Comparison of ENCODE assay signal across 31 cellular contexts in genomic region chr5:111432828-111433536, GRCh38.
DNase-seq lines count a peak whose midpoint lies in the region; FAIRE-seq and TF ChIP-seq lines count a peak whose summit lies in the region.
"Had no signal": no experiment of that assay in that cellular context is flagged by ENCODE, and none has a peak within 500 bp of the region (broad histone marks: within the 10 kb centered on the region; RNA-seq: fewer than 3 reads in every experiment).

No MANE protein-coding gene starts in this region.

- no peak overlapping the region for H2AFZ ChIP-seq in astrocyte (ENCODE audit: low read depth, low read length)
- H2AFZ ChIP-seq in keratinocyte (ENCODE audit: control insufficient read depth, low read length): no peak overlapping the region

- CTCF ChIA-PET in Caco-2 (lab: Charles Lee): no interaction called here

- H3K79me2 ChIP-seq in astrocyte (ENCODE audit: insufficient read depth, low read length): no peaks in the 10 kb centered on the region
- H3K79me2 ChIP-seq in keratinocyte (ENCODE audit: control insufficient read depth, insufficient read depth, low read length): no peaks in the 10 kb centered on the region

- H3K9ac ChIP-seq in astrocyte (ENCODE audit: low read length) (no peak overlapping the region), keratinocyte (ENCODE audit: control insufficient read depth, extremely low read depth, insufficient read depth, low read length) (no peak overlapping the region)

- peaks cover 8% of the 10 kb centered on the region for H3K4me1 ChIP-seq in astrocyte (ENCODE audit: insufficient read depth, low read length)
- H3K4me1 ChIP-seq in keratinocyte (ENCODE audit: control insufficient read depth, extremely low read depth, insufficient read depth, low read length): no peaks in the 10 kb centered on the region
- no peaks in the 10 kb centered on the region for H3K4me1 ChIP-seq in Caco-2
- H3K4me1 ChIP-seq: A549, colonic mucosa, Peyer's patch, upper lobe of left lung had no signal

- H3K36me3 Mint-ChIP-seq in astrocyte (ENCODE audit: low read depth, unreplicated experiment) (no peaks in the 10 kb centered on the region), Caco-2 (ENCODE audit: insufficient read depth, unreplicated experiment) (no peaks in the 10 kb centered on the region)
- H3K36me3 Mint-ChIP-seq: IgD-negative memory B cell had no signal

- H3K4me2 ChIP-seq in astrocyte (ENCODE audit: low read length) (peak overlapping the region; percentile 13), keratinocyte (ENCODE audit: control insufficient read depth, extremely low read depth, insufficient read depth, low read depth, low read length) (no peak overlapping the region)
- H3K4me2 ChIP-seq: A549 had no signal

- no peaks in the 10 kb centered on the region for H4K20me1 ChIP-seq in astrocyte (ENCODE audit: insufficient read depth, low read length)
- no peaks in the 10 kb centered on the region for H4K20me1 ChIP-seq in keratinocyte (ENCODE audit: control insufficient read depth, extremely low read depth, insufficient read depth, low read length)

- H3K4me1 Mint-ChIP-seq in astrocyte (ENCODE audit: low read depth, unreplicated experiment) (peaks cover 2% of the 10 kb centered on the region), Caco-2 (ENCODE audit: low read depth, unreplicated experiment) (no peaks in the 10 kb centered on the region)
- H3K4me1 Mint-ChIP-seq: B cell, H9, IgD-negative memory B cell, nephron had no signal

- H3K27ac Mint-ChIP-seq in astrocyte (ENCODE audit: unreplicated experiment): no peak overlapping the region
- no peak overlapping the region for H3K27ac Mint-ChIP-seq in Caco-2 (ENCODE audit: unreplicated experiment)
- H3K27ac Mint-ChIP-seq: B cell, H9, IgD-negative memory B cell, nephron had no signal

- FAIRE-seq in astrocyte (lab: Jason Lieb, UNC): no peak
- peak; percentile 66 for FAIRE-seq in keratinocyte (lab: Jason Lieb, UNC)
- FAIRE-seq: A549, GM12892, small intestine had no signal

- intact Hi-C loops in Caco-2 (cut with micrococcal nuclease; ENCODE audit: unreplicated experiment): no loop called here

- H3K4me3 Mint-ChIP-seq in astrocyte (ENCODE audit: unreplicated experiment): no peak overlapping the region
- H3K4me3 Mint-ChIP-seq in Caco-2 (ENCODE audit: unreplicated experiment): no peak overlapping the region
- H3K4me3 Mint-ChIP-seq: activated T-helper 17 cell treated with anti-CD3 and anti-CD28 coated beads, Interleukin-2, amount 50 U/mL, for 72 hours; B cell; H9; IgD-negative memory B cell; nephron had no signal

- H3K9me1 ChIP-seq in keratinocyte (ENCODE audit: control insufficient read depth, extremely low read depth, insufficient read depth, low read length): no peaks in the 10 kb centered on the region

- H3K9me3 Mint-ChIP-seq in astrocyte (ENCODE audit: unreplicated experiment) (no peaks in the 10 kb centered on the region), Caco-2 (ENCODE audit: unreplicated experiment) (no peaks in the 10 kb centered on the region)
- H3K9me3 Mint-ChIP-seq: activated T-helper 17 cell treated with anti-CD3 and anti-CD28 coated beads, Interleukin-2, amount 50 U/mL, for 72 hours; H9 had no signal

- DNase-seq in AG09309 (ENCODE audit: low read depth) (peak; percentile 8), HCEC 1CT (peak; percentile 73), astrocyte (ENCODE audit: low read depth) (peak; percentile 46), keratinocyte (ENCODE audit: low read depth, low spot score) (no peak), globus pallidus (ENCODE audit: low spot score) (no peak), HPDE6-E6E7 (ENCODE audit: extremely low spot score) (no peak), Caco-2 (no peak), 8988T (no peak)
- DNase-seq: activated naive CD4-positive, alpha-beta T cell treated with anti-CD3 and anti-CD28 coated beads, Interleukin-2, amount 50 U/mL, for 16 hours; anterior cingulate cortex; colonic mucosa; DMS153; effector memory CD4-positive, alpha-beta T cell; H9; NCI-H1436 treated with DMSO at 0.1 percent for 48 hours; NCI-H2081 treated with DMSO at 0.1 percent for 48 hours; NCI-H748 treated with DMSO at 0.1 percent for 48 hours; ovary; Peyer's patch; retina; SHP77; small intestine; stimulated activated naive CD4-positive, alpha-beta T cell; upper lobe of left lung had no signal

- BruUV-seq in Caco-2 (replicated peaks; lab: Mats Ljungman, UMichigan): no TSS peak

- H3K27me3 ChIP-seq in astrocyte (ENCODE audit: insufficient read depth, low read length) (no peaks in the 10 kb centered on the region), keratinocyte (ENCODE audit: control insufficient read depth, extremely low read depth, insufficient read depth, low read length) (no peaks in the 10 kb centered on the region), Caco-2 (replicated peaks; ENCODE audit: control insufficient read depth, insufficient read depth, low read length) (no peaks in the 10 kb centered on the region; the same call in 1 of the 2 replicates)
- H3K27me3 ChIP-seq: colonic mucosa, ovary, Peyer's patch, upper lobe of left lung had no signal

- TF ChIP-seq CTCF in AG09309 (IDR thresholded peaks at IDR 0.05; ENCODE audit: control insufficient read depth, insufficient read depth, low read depth, low read length, missing control alignments) (no peak), astrocyte (IDR thresholded peaks at IDR 0.05; ENCODE audit: insufficient read depth, low read depth, low read length) (no peak), keratinocyte (optimal IDR thresholded peaks at IDR 0.05 in 1 of 3, IDR thresholded peaks at IDR 0.05 in 1 of 3, conservative IDR thresholded peaks at IDR 0.05 in 1 of 3; ENCODE audit: extremely low read depth in 1 of 3, insufficient read depth in 2 of 3, low read length in 3 of 3) (no peak), Caco-2 (IDR thresholded peaks at IDR 0.05; ENCODE audit: insufficient read depth in 1 of 2, low read depth in 1 of 2, low read length in 1 of 2, severe bottlenecking in 1 of 2, unreplicated experiment in 1 of 2) (no peak)

- H3K27ac ChIP-seq in astrocyte (ENCODE audit: low read depth, low read length) (peak overlapping the region; percentile 65), keratinocyte (ENCODE audit: control insufficient read depth, insufficient read depth, low read length) (no peak overlapping the region)
- H3K27ac ChIP-seq: A549, colonic mucosa, ovary, Peyer's patch, upper lobe of left lung had no signal

- dilution Hi-C loops in keratinocyte (cut with MboI; ENCODE audit: extremely low pct_ligation_motif_present, low sequenced_read_pairs): no loop called here

- H3K9me3 ChIP-seq in astrocyte (ENCODE audit: insufficient read depth, low read depth, low read length): no peaks in the 10 kb centered on the region
- H3K9me3 ChIP-seq in keratinocyte (ENCODE audit: control insufficient read depth, low read depth, low read length): no peaks in the 10 kb centered on the region
- H3K9me3 ChIP-seq in Caco-2: no peaks in the 10 kb centered on the region
- H3K9me3 ChIP-seq: A549, colonic mucosa, ovary, Peyer's patch, upper lobe of left lung had no signal

- H3K27me3 Mint-ChIP-seq in astrocyte (ENCODE audit: low read depth, unreplicated experiment) (no peaks in the 10 kb centered on the region), Caco-2 (ENCODE audit: insufficient read depth, unreplicated experiment) (peaks cover 12% of the 10 kb centered on the region)
- H3K27me3 Mint-ChIP-seq: activated T-helper 17 cell treated with anti-CD3 and anti-CD28 coated beads, Interleukin-2, amount 50 U/mL, for 72 hours; B cell; IgD-negative memory B cell had no signal

- POLR2A ChIA-PET in Caco-2 (lab: Charles Lee): no interaction called here

- no peaks in the 10 kb centered on the region for H3K36me3 ChIP-seq in astrocyte (ENCODE audit: insufficient read depth, low read length)
- no peaks in the 10 kb centered on the region for H3K36me3 ChIP-seq in keratinocyte (ENCODE audit: control insufficient read depth in 2 of 2, extremely low read depth in 1 of 2, insufficient read depth in 2 of 2, low read length in 2 of 2)
- no peaks in the 10 kb centered on the region for H3K36me3 ChIP-seq in Caco-2 (ENCODE audit: control insufficient read depth, insufficient read depth, low read length)
- H3K36me3 ChIP-seq: colonic mucosa, ovary, Peyer's patch, upper lobe of left lung had no signal

- H3K4me3 ChIP-seq in AG09309 (ENCODE audit: control insufficient read depth, low read depth, low read length) (no peak overlapping the region), astrocyte (ENCODE audit: insufficient read depth, low read depth, low read length) (no peak overlapping the region), keratinocyte (ENCODE audit: control insufficient read depth in 2 of 3, extremely low read depth in 1 of 3, insufficient read depth in 2 of 3, low read depth in 1 of 3, low read length in 3 of 3) (no peak overlapping the region), Caco-2 (ENCODE audit: low read depth, low read length) (no peak overlapping the region)
- H3K4me3 ChIP-seq: A549, colonic mucosa, lung, ovary, Peyer's patch, upper lobe of left lung had no signal

Comparison
In these comparisons a context has a peak if more than half of its experiments do, and no peak if none do; other contexts are left out.
1. DNase-seq: peak in AG09309 (single experiment), HCEC 1CT (single experiment) and astrocyte (single experiment); none in keratinocyte (single experiment), globus pallidus (single experiment), HPDE6-E6E7 (single experiment), Caco-2 (0 of 2) and 8988T (single experiment).